In genomic region chr6:129965096-129965495, GRCh38 we compare ENCODE assay signal across 30 cellular contexts.
"Had no signal": no experiment of that assay in that cellular context is flagged by ENCODE, and none has a peak within 500 bp of the region (broad histone marks: within the 10 kb centered on the region; RNA-seq: fewer than 3 reads in every experiment).

No MANE protein-coding gene starts in this region.

- H3K27ac ChIP-seq: ascending aorta, breast epithelium, cardiac muscle cell, colonic mucosa, gastrocnemius medialis, heart left ventricle, VCaP had no signal

- H3K9me3 ChIP-seq: ascending aorta, breast epithelium, colonic mucosa, gastrocnemius medialis had no signal

- ATAC-seq: activated naive CD4-positive, alpha-beta T cell treated with anti-CD3 and anti-CD28 coated beads, Interleukin-2, amount 50 U/mL, for 72 hours; activated T-cell treated with anti-CD3 and anti-CD28 coated beads, Interleukin-2, amount 50 U/mL, for 72 hours; esophagus mucosa; gastrocnemius medialis; heart left ventricle; WTC11 had no signal

- H3K36me3 ChIP-seq: ascending aorta, breast epithelium, cardiac muscle cell, colonic mucosa, gastrocnemius medialis, heart left ventricle had no signal

- H3K27me3 ChIP-seq: ascending aorta, breast epithelium, cardiac muscle cell, colonic mucosa, gastrocnemius medialis had no signal

- DNase-seq: activated CD4-positive, alpha-beta memory T cell treated with anti-CD3 and anti-CD28 coated beads, Interleukin-2, amount 10 ng/mL, durations not matched to agents 7 days and 5 days; activated CD4-positive, alpha-beta T cell treated with anti-CD3 and anti-CD28 coated beads for 1 hour; activated CD4-positive, alpha-beta T cell treated with anti-CD3 and anti-CD28 coated beads for 4 hours; activated CD4-positive, alpha-beta T cell treated with anti-CD3 and anti-CD28 coated beads, Interleukin-2, amount 10 ng/mL, durations not matched to agents 7 days and 5 days; activated CD4-positive, alpha-beta T cell treated with anti-CD3 and anti-CD28 coated beads, Interleukin-2, amount 50 U/mL, for 4 hours; activated CD8-positive, alpha-beta memory T cell treated with anti-CD3 and anti-CD28 coated beads, Interleukin-2, amount 50 U/mL, for 48 hours; activated gamma-delta T cell; activated naive CD4-positive, alpha-beta T cell; activated naive CD4-positive, alpha-beta T cell treated with anti-CD3 and anti-CD28 coated beads, Interleukin-2, amount 10 ng/mL, durations not matched to agents 7 days and 5 days; activated naive CD8-positive, alpha-beta T cell treated with anti-CD3 and anti-CD28 coated beads, Interleukin-2, amount 10 ng/mL, durations not matched to agents 7 days and 5 days; activated T-cell treated with anti-CD3 and anti-CD28 coated beads for 4 hours; activated T-cell treated with anti-CD3 and anti-CD28 coated beads, Interleukin-2, amount 50 U/mL, for 24 hours; activated T-cell treated with anti-CD3 and anti-CD28 coated beads, Interleukin-2, amount 50 U/mL, for 72 hours; central memory CD4-positive, alpha-beta T cell; cerebellar nuclear complex; colonic mucosa; effector memory CD4-positive, alpha-beta T cell; endodermal cell; foreskin fibroblast; gastrocnemius medialis; glutamatergic neuron; heart left ventricle; T1000 had no signal

- H3K4me1 ChIP-seq: ascending aorta, breast epithelium, colonic mucosa, gastrocnemius medialis, heart left ventricle had no signal

- H3K4me3 ChIP-seq: ascending aorta, breast epithelium, cardiac muscle cell, colonic mucosa, gastrocnemius medialis, heart left ventricle had no signal
